ENCODE assay signal across 21 cellular contexts in the genomic region with DNA sequence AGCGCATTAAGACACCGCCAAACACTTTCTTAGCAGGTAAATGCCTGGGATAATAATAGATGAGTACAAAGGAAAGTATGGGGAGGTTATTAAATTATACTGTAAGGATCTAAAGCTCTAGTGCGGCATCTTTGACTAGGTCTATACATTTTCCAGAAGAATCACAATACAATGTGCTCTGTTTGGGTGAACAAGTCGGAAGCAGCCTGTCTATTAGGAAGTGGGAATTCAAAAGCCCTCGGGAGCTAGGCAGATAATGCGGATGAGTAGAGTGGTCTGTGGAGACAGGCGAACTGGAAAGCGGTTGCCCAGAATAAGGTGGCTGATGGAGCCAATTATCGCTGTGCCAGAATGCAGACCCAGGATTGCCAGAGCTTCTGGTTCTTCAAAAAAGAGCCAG.
DNase-seq lines count a peak whose midpoint lies in the region; TF ChIP-seq lines count a peak whose summit lies in the region.
"Had no signal": no experiment of that assay in that cellular context is flagged by ENCODE, and none has a peak within 500 bp of the region (broad histone marks: within the 10 kb centered on the region; RNA-seq: fewer than 3 reads in every experiment).

No MANE protein-coding gene starts in this region.

- DNase-seq in NCI-H146 (lab: John Stamatoyannopoulos, UW) = peak; percentile 66
- DNase-seq in NCI-H146 treated with DMSO at 0.1 percent for 48 hours (lab: John Stamatoyannopoulos, UW; ENCODE audit: unreplicated experiment) = no peak
- peak; percentile 27 for DNase-seq in activated CD4-positive, alpha-beta T cell treated with anti-CD3 and anti-CD28 coated beads, Interleukin-2, amount 10 ng/mL, durations not matched to agents 24 days and 14 days
- no peak for DNase-seq in activated CD4-positive, alpha-beta T cell treated with anti-CD3 and anti-CD28 coated beads for 4 hours
- DNase-seq in glutamatergic neuron = peak; percentile 20
- no peak for DNase-seq in neural progenitor cell (ENCODE audit: low spot score)
- DNase-seq in substantia nigra (lab: John Stamatoyannopoulos, UW) = no peak
- no peak for DNase-seq in immature natural killer cell
- DNase-seq: AML-193; C1 segment of cervical spinal cord; CD4-positive, alpha-beta memory T cell; CD4-positive, CD25-positive, alpha-beta regulatory T cell; CD8-positive, alpha-beta memory T cell; COR-L47; DMS79 treated with DMSO at 0.1 percent for 48 hours; GF-D8 had no signal

- no peaks in the 10 kb centered on the region for H3K36me3 ChIP-seq in neural progenitor cell
- H3K36me3 ChIP-seq: BLaER1 had no signal

- no peaks in the 10 kb centered on the region for H4K20me1 ChIP-seq in neural progenitor cell (ENCODE audit: low read depth)
- H4K20me1 ChIP-seq: BLaER1 had no signal

- H3K36me3 Mint-ChIP-seq in activated CD4-positive, alpha-beta T cell treated with anti-CD3 and anti-CD28 coated beads, Interleukin-2, amount 10 ng/mL, durations not matched to agents 24 days and 14 days (ENCODE audit: low read depth) = no peaks in the 10 kb centered on the region
- H3K36me3 Mint-ChIP-seq in glutamatergic neuron (ENCODE audit: unreplicated experiment) (no peaks in the 10 kb centered on the region), neural progenitor cell (peaks cover 3% of the 10 kb centered on the region), immature natural killer cell (peaks cover 0 to 7% (median 0%) of the 10 kb centered on the region in 3 donors)
- H3K36me3 Mint-ChIP-seq: CD14-positive monocyte; CD4-positive, alpha-beta memory T cell; CD4-positive, CD25-positive, alpha-beta regulatory T cell; CD8-positive, alpha-beta memory T cell had no signal

- no peaks in the 10 kb centered on the region for H3K4me1 Mint-ChIP-seq in activated CD4-positive, alpha-beta T cell treated with anti-CD3 and anti-CD28 coated beads, Interleukin-2, amount 10 ng/mL, durations not matched to agents 24 days and 14 days
- H3K4me1 Mint-ChIP-seq in glutamatergic neuron (ENCODE audit: low read depth, unreplicated experiment) (peaks cover 11% of the 10 kb centered on the region), neural progenitor cell (peaks cover 15% of the 10 kb centered on the region), immature natural killer cell (no peaks in the 10 kb centered on the region)
- H3K4me1 Mint-ChIP-seq: B cell; CD14-positive monocyte; CD4-positive, alpha-beta memory T cell; CD4-positive, CD25-positive, alpha-beta regulatory T cell; CD8-positive, alpha-beta memory T cell had no signal

- no peak overlapping the region for H3K4me2 ChIP-seq in neural progenitor cell
- H3K4me2 ChIP-seq: A549, BLaER1 had no signal

- H3K27ac ChIP-seq in neural progenitor cell (no peak overlapping the region), substantia nigra (ENCODE audit: low read depth, low read length, poor library complexity, severe bottlenecking) (no peak overlapping the region)
- H3K27ac ChIP-seq: 22Rv1, A549, BLaER1 had no signal

- H3K4me3 ChIP-seq in neural progenitor cell = no peak overlapping the region
- H3K4me3 ChIP-seq: A549, BLaER1 had no signal

- no peaks in the 10 kb centered on the region for H3K9me3 ChIP-seq in neural progenitor cell (ENCODE audit: low read depth)
- H3K9me3 ChIP-seq: A549 had no signal

- H3F3A ChIP-seq in neural progenitor cell (ENCODE audit: low read depth) = no peaks in the 10 kb centered on the region

- intact Hi-C loops in activated CD4-positive, alpha-beta T cell treated with anti-CD3 and anti-CD28 coated beads, Interleukin-2, amount 10 ng/mL, durations not matched to agents 24 days and 14 days (cut with micrococcal nuclease) = no loop called here

- H3K9me3 Mint-ChIP-seq in activated CD4-positive, alpha-beta T cell treated with anti-CD3 and anti-CD28 coated beads, Interleukin-2, amount 10 ng/mL, durations not matched to agents 24 days and 14 days = peaks cover 5% of the 10 kb centered on the region
- H3K9me3 Mint-ChIP-seq in glutamatergic neuron (ENCODE audit: unreplicated experiment) (no peaks in the 10 kb centered on the region), neural progenitor cell (peaks cover 16% of the 10 kb centered on the region), immature natural killer cell (peaks cover 5 to 34% (median 16%) of the 10 kb centered on the region in 6 donors)

- no peak overlapping the region for H3K4me3 Mint-ChIP-seq in activated CD4-positive, alpha-beta T cell treated with anti-CD3 and anti-CD28 coated beads, Interleukin-2, amount 10 ng/mL, durations not matched to agents 24 days and 14 days
- H3K4me3 Mint-ChIP-seq in glutamatergic neuron (ENCODE audit: unreplicated experiment) (no peak overlapping the region), neural progenitor cell (no peak overlapping the region), immature natural killer cell (no peak overlapping the region)
- H3K4me3 Mint-ChIP-seq: B cell; CD14-positive monocyte; CD4-positive, alpha-beta memory T cell; CD4-positive, CD25-positive, alpha-beta regulatory T cell; CD8-positive, alpha-beta memory T cell had no signal

- H3K27me3 ChIP-seq in neural progenitor cell = no peaks in the 10 kb centered on the region
- H3K27me3 ChIP-seq: BLaER1 had no signal

- no peaks in the 10 kb centered on the region for H3K27me3 Mint-ChIP-seq in activated CD4-positive, alpha-beta T cell treated with anti-CD3 and anti-CD28 coated beads, Interleukin-2, amount 10 ng/mL, durations not matched to agents 24 days and 14 days
- H3K27me3 Mint-ChIP-seq in glutamatergic neuron (ENCODE audit: unreplicated experiment) (no peaks in the 10 kb centered on the region), neural progenitor cell (ENCODE audit: insufficient read depth, low read depth) (no peaks in the 10 kb centered on the region), immature natural killer cell (ENCODE audit: low read depth in 3 of 3) (no peaks in the 10 kb centered on the region)
- H3K27me3 Mint-ChIP-seq: B cell; CD4-positive, alpha-beta memory T cell; CD4-positive, CD25-positive, alpha-beta regulatory T cell had no signal

- no peaks in the 10 kb centered on the region for H3K79me2 ChIP-seq in neural progenitor cell (ENCODE audit: low read depth)

- H3K9ac ChIP-seq in neural progenitor cell = no peak overlapping the region
- H3K9ac ChIP-seq: BLaER1 had no signal

- no peak for TF ChIP-seq CTCF in glutamatergic neuron (IDR thresholded peaks at IDR 0.05; ENCODE audit: partially characterized antibody, unreplicated experiment)
- TF ChIP-seq CTCF in neural progenitor cell (IDR thresholded peaks at IDR 0.05) = no peak

- H2AFZ ChIP-seq in neural progenitor cell (replicated peaks) = no peak overlapping the region

- no peak overlapping the region for H3K27ac Mint-ChIP-seq in activated CD4-positive, alpha-beta T cell treated with anti-CD3 and anti-CD28 coated beads, Interleukin-2, amount 10 ng/mL, durations not matched to agents 24 days and 14 days
- H3K27ac Mint-ChIP-seq in glutamatergic neuron (ENCODE audit: unreplicated experiment) (no peak overlapping the region), neural progenitor cell (peak overlapping the region; percentile 47), immature natural killer cell (no peak overlapping the region)
- H3K27ac Mint-ChIP-seq: B cell; CD14-positive monocyte; CD4-positive, alpha-beta memory T cell; CD4-positive, CD25-positive, alpha-beta regulatory T cell; CD8-positive, alpha-beta memory T cell had no signal

- no peaks in the 10 kb centered on the region for H3K4me1 ChIP-seq in neural progenitor cell
- H3K4me1 ChIP-seq: A549, BLaER1 had no signal

Comparison
In these comparisons a context has a peak if more than half of its experiments do, and no peak if none do; other contexts are left out.
1. DNase-seq: peak in NCI-H146 (single experiment), activated CD4-positive, alpha-beta T cell treated with anti-CD3 and anti-CD28 coated beads, Interleukin-2, amount 10 ng/mL, durations not matched to agents 24 days and 14 days (single experiment) and glutamatergic neuron (single experiment); none in NCI-H146 treated with DMSO at 0.1 percent for 48 hours (single experiment), activated CD4-positive, alpha-beta T cell treated with anti-CD3 and anti-CD28 coated beads for 4 hours (0 of 2), neural progenitor cell (single experiment), substantia nigra (0 of 49) and immature natural killer cell (0 of 3).